In the genomic region with DNA sequence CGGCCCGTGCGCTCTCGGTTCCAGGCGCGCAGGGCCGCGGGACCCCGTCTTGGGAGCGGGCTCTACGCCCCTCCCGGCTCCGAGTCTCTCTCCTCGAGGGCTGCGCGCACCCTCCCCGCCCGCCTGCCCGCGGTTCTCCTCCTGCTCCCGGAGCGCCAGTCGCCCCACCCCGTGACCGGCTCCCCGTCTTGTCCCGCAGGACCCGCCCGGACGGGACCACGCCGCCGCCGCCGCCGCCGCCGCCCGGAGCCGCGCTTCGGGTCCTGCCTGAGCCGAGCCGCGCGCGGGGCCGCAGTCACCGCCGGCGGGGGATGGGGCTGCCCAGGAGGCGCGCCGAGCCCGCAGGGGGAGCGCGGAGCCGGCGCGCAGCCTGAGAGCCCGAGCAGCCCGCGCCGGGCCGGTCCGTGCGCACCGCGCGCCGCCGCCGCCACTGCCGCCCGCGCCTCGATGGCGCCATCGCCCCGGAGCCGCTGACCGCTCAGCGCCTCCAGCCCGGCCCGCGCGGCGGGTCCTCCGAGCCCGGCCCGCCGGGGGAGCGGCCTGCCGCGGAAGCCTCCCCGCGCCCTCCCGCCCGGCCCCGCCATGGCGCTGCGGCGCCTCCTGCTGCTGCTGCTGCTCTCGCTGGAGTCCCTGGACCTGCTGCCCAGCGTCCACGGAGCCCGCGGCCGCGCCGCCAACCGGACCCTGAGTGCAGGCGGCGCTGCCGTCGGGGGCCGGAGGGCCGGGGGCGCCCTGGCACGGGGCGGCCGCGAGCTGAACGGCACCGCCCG, we compare ENCODE assay signal across 1 cellular context.
TF ChIP-seq lines count a peak whose summit lies in the region.

A gene (plus strand): TSS at position 373 of the 770 bp plus-strand sequence.

TF ChIP-seq in GM23338, 12 proteins besides CTCF, POLR2A, EP300 and RAD21 (continued from another document):
- TF ChIP-seq, protein P1, sequence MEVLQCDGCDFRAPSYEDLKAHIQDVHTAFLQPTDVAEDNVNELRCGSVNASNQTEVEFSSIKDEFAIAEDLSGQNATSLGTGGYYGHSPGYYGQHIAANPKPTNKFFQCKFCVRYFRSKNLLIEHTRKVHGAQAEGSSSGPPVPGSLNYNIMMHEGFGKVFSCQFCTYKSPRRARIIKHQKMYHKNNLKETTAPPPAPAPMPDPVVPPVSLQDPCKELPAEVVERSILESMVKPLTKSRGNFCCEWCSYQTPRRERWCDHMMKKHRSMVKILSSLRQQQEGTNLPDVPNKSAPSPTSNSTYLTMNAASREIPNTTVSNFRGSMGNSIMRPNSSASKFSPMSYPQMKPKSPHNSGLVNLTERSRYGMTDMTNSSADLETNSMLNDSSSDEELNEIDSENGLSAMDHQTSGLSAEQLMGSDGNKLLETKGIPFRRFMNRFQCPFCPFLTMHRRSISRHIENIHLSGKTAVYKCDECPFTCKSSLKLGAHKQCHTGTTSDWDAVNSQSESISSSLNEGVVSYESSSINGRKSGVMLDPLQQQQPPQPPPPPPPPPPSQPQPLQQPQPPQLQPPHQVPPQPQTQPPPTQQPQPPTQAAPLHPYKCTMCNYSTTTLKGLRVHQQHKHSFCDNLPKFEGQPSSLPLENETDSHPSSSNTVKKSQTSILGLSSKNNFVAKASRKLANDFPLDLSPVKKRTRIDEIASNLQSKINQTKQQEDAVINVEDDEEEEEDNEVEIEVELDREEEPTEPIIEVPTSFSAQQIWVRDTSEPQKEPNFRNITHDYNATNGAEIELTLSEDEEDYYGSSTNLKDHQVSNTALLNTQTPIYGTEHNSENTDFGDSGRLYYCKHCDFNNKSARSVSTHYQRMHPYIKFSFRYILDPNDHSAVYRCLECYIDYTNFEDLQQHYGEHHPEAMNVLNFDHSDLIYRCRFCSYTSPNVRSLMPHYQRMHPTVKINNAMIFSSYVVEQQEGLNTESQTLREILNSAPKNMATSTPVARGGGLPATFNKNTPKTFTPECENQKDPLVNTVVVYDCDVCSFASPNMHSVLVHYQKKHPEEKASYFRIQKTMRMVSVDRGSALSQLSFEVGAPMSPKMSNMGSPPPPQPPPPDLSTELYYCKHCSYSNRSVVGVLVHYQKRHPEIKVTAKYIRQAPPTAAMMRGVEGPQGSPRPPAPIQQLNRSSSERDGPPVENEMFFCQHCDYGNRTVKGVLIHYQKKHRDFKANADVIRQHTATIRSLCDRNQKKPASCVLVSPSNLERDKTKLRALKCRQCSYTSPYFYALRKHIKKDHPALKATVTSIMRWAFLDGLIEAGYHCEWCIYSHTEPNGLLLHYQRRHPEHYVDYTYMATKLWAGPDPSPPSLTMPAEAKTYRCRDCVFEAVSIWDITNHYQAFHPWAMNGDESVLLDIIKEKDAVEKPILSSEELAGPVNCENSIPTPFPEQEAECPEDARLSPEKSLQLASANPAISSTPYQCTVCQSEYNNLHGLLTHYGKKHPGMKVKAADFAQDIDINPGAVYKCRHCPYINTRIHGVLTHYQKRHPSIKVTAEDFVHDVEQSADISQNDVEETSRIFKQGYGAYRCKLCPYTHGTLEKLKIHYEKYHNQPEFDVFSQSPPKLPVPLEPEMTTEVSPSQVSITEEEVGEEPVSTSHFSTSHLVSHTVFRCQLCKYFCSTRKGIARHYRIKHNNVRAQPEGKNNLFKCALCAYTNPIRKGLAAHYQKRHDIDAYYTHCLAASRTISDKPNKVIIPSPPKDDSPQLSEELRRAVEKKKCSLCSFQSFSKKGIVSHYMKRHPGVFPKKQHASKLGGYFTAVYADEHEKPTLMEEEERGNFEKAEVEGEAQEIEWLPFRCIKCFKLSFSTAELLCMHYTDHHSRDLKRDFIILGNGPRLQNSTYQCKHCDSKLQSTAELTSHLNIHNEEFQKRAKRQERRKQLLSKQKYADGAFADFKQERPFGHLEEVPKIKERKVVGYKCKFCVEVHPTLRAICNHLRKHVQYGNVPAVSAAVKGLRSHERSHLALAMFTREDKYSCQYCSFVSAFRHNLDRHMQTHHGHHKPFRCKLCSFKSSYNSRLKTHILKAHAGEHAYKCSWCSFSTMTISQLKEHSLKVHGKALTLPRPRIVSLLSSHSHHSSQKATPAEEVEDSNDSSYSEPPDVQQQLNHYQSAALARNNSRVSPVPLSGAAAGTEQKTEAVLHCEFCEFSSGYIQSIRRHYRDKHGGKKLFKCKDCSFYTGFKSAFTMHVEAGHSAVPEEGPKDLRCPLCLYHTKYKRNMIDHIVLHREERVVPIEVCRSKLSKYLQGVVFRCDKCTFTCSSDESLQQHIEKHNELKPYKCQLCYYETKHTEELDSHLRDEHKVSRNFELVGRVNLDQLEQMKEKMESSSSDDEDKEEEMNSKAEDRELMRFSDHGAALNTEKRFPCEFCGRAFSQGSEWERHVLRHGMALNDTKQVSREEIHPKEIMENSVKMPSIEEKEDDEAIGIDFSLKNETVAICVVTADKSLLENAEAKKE (CRISPR knock-in tag; IDR thresholded peaks at IDR 0.05) = no peak
- TF ChIP-seq CREB1 (CRISPR knock-in tag; IDR thresholded peaks at IDR 0.05; ENCODE audit: low read depth) = no peak
- TF ChIP-seq ZNF114 (CRISPR knock-in tag; IDR thresholded peaks at IDR 0.05) = no peak
- TF ChIP-seq EZH2 (IDR thresholded peaks at IDR 0.05; ENCODE audit: low read depth, unreplicated experiment) = no peak
- TF ChIP-seq, protein P2, sequence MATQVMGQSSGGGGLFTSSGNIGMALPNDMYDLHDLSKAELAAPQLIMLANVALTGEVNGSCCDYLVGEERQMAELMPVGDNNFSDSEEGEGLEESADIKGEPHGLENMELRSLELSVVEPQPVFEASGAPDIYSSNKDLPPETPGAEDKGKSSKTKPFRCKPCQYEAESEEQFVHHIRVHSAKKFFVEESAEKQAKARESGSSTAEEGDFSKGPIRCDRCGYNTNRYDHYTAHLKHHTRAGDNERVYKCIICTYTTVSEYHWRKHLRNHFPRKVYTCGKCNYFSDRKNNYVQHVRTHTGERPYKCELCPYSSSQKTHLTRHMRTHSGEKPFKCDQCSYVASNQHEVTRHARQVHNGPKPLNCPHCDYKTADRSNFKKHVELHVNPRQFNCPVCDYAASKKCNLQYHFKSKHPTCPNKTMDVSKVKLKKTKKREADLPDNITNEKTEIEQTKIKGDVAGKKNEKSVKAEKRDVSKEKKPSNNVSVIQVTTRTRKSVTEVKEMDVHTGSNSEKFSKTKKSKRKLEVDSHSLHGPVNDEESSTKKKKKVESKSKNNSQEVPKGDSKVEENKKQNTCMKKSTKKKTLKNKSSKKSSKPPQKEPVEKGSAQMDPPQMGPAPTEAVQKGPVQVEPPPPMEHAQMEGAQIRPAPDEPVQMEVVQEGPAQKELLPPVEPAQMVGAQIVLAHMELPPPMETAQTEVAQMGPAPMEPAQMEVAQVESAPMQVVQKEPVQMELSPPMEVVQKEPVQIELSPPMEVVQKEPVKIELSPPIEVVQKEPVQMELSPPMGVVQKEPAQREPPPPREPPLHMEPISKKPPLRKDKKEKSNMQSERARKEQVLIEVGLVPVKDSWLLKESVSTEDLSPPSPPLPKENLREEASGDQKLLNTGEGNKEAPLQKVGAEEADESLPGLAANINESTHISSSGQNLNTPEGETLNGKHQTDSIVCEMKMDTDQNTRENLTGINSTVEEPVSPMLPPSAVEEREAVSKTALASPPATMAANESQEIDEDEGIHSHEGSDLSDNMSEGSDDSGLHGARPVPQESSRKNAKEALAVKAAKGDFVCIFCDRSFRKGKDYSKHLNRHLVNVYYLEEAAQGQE (IDR thresholded peaks at IDR 0.05; ENCODE audit: unreplicated experiment) = no peak
- no peak for TF ChIP-seq POLR2AphosphoS5 (IDR thresholded peaks at IDR 0.05; ENCODE audit: low read depth)
- TF ChIP-seq NANOG (IDR thresholded peaks at IDR 0.05; ENCODE audit: borderline replicate concordance) = no peak
